Comparison of ENCODE assay signal across 1 cellular context in genomic region chr16:19523559-19524355, GRCh38.
TF ChIP-seq lines count a peak whose summit lies in the region.

TSS of gene CCP110 (plus strand) at chr16:19523942. CDS start at chr16:19527882, 3,940 bp downstream.

TF ChIP-seq in HEK293, 187 proteins besides CTCF, POLR2A, EP300 and RAD21 (continued from another document):
- TF ChIP-seq, protein P1, sequence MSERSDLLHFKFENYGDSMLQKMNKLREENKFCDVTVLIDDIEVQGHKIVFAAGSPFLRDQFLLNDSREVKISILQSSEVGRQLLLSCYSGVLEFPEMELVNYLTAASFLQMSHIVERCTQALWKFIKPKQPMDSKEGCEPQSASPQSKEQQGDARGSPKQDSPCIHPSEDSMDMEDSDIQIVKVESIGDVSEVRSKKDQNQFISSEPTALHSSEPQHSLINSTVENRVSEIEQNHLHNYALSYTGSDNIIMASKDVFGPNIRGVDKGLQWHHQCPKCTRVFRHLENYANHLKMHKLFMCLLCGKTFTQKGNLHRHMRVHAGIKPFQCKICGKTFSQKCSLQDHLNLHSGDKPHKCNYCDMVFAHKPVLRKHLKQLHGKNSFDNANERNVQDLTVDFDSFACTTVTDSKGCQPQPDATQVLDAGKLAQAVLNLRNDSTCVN (tag by site-specific recombination; optimal IDR thresholded peaks at IDR 0.05), result peak; percentile 46
- TF ChIP-seq TRIM28 (IDR thresholded peaks at IDR 0.05; ENCODE audit: borderline replicate concordance, low read length), result no peak
- TF ChIP-seq ZNF548 (tag by site-specific recombination; IDR thresholded peaks at IDR 0.05), result no peak
- TF ChIP-seq KLF9 (tag by site-specific recombination; IDR thresholded peaks at IDR 0.05; ENCODE audit: low read depth), result peak; percentile 54
- TF ChIP-seq ZNF133 (tag by site-specific recombination; IDR thresholded peaks at IDR 0.05), result no peak; the same call in 1 of the 2 replicates
- TF ChIP-seq, protein P2, sequence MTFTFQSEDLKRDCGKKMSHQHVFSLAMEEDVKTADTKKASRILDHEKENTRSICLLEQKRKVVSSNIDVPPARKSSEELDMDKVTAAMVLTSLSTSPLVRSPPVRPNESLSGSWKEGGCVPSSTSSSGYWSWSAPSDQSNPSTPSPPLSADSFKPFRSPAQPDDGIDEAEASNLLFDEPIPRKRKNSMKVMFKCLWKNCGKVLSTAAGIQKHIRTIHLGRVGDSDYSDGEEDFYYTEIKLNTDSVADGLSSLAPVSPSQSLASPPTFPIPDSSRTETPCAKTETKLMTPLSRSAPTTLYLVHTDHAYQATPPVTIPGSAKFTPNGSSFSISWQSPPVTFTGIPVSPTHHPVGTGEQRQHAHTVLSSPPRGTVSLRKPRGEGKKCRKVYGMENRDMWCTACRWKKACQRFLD (tag by site-specific recombination; IDR thresholded peaks at IDR 0.05), result no peak
- no peak for TF ChIP-seq ZNF433 (tag by site-specific recombination; IDR thresholded peaks at IDR 0.05; ENCODE audit: low read depth)
- TF ChIP-seq TCF7L2 (IDR thresholded peaks at IDR 0.05; ENCODE audit: borderline replicate concordance, low read depth, low read length), result no peak
- TF ChIP-seq ZNF26 (tag by site-specific recombination; IDR thresholded peaks at IDR 0.05), result no peak
- TF ChIP-seq MZF1 (tag by site-specific recombination; IDR thresholded peaks at IDR 0.05; ENCODE audit: borderline replicate concordance), result no peak
- no peak for TF ChIP-seq ZNF280C (tag by site-specific recombination; IDR thresholded peaks at IDR 0.05)
- TF ChIP-seq, protein P3, sequence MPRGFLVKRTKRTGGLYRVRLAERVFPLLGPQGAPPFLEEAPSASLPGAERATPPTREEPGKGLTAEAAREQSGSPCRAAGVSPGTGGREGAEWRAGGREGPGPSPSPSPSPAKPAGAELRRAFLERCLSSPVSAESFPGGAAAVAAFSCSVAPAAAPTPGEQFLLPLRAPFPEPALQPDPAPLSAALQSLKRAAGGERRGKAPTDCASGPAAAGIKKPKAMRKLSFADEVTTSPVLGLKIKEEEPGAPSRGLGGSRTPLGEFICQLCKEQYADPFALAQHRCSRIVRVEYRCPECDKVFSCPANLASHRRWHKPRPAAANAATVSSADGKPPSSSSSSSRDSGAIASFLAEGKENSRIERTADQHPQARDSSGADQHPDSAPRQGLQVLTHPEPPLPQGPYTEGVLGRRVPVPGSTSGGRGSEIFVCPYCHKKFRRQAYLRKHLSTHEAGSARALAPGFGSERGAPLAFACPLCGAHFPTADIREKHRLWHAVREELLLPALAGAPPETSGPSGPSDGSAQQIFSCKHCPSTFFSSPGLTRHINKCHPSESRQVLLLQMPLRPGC (tag by site-specific recombination; IDR thresholded peaks at IDR 0.05), result no peak
- peak; percentile 67 for TF ChIP-seq ZNF660 (tag by site-specific recombination; IDR thresholded peaks at IDR 0.05)
- TF ChIP-seq ZNF416 (tag by site-specific recombination; IDR thresholded peaks at IDR 0.05), result no peak
- no peak for TF ChIP-seq KLF1 (tag by site-specific recombination; IDR thresholded peaks at IDR 0.05)
- TF ChIP-seq ZNF768 (tag by site-specific recombination; IDR thresholded peaks at IDR 0.05), result no peak
- TF ChIP-seq ZBTB11 (tag by site-specific recombination; conservative IDR thresholded peaks at IDR 0.05; ENCODE audit: low read depth), result peak; percentile 92
- TF ChIP-seq, protein P4, sequence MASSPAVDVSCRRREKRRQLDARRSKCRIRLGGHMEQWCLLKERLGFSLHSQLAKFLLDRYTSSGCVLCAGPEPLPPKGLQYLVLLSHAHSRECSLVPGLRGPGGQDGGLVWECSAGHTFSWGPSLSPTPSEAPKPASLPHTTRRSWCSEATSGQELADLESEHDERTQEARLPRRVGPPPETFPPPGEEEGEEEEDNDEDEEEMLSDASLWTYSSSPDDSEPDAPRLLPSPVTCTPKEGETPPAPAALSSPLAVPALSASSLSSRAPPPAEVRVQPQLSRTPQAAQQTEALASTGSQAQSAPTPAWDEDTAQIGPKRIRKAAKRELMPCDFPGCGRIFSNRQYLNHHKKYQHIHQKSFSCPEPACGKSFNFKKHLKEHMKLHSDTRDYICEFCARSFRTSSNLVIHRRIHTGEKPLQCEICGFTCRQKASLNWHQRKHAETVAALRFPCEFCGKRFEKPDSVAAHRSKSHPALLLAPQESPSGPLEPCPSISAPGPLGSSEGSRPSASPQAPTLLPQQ (tag by site-specific recombination; IDR thresholded peaks at IDR 0.05), result peak; percentile 61
- 0 out of 2 replicates have a peak, but pooled peaks have one; percentile 7 for TF ChIP-seq ZNF146 (tag by site-specific recombination; IDR thresholded peaks at IDR 0.05)
- TF ChIP-seq SALL2 (tag by site-specific recombination; IDR thresholded peaks at IDR 0.05; ENCODE audit: borderline replicate concordance), result no peak
- no peak for TF ChIP-seq ZNF140 (tag by site-specific recombination; IDR thresholded peaks at IDR 0.05)
- 0 out of 2 replicates have a peak, but pooled peaks have one; percentile 68 for TF ChIP-seq ZNF501 (tag by site-specific recombination; IDR thresholded peaks at IDR 0.05)
- no peak; the same call in 1 of the 2 replicates for TF ChIP-seq ZNF2 (tag by site-specific recombination; IDR thresholded peaks at IDR 0.05)
- TF ChIP-seq ZNF311 (tag by site-specific recombination; IDR thresholded peaks at IDR 0.05; ENCODE audit: borderline replicate concordance), result no peak
- TF ChIP-seq ZNF157 (tag by site-specific recombination; IDR thresholded peaks at IDR 0.05), result no peak
- TF ChIP-seq KLF16 (tag by site-specific recombination; IDR thresholded peaks at IDR 0.05), result peak; percentile 76
- TF ChIP-seq ZNF335 (tag by site-specific recombination; conservative IDR thresholded peaks at IDR 0.05), result peak; percentile 98
- peak; percentile 93 for TF ChIP-seq ZNF76 (tag by site-specific recombination; IDR thresholded peaks at IDR 0.05; ENCODE audit: borderline replicate concordance, low read depth)
- no peak for TF ChIP-seq ZNF174 (tag by site-specific recombination; IDR thresholded peaks at IDR 0.05)
- peak; percentile 14; the same call in 1 of the 2 replicates for TF ChIP-seq REST (tag by site-specific recombination; IDR thresholded peaks at IDR 0.05)
- no peak for TF ChIP-seq ZNF654 (tag by site-specific recombination; IDR thresholded peaks at IDR 0.05; ENCODE audit: low read depth)
- no peak for TF ChIP-seq REPIN1 (tag by site-specific recombination; IDR thresholded peaks at IDR 0.05; ENCODE audit: low read depth)
- no peak for TF ChIP-seq ZNF510 (tag by site-specific recombination; IDR thresholded peaks at IDR 0.05; ENCODE audit: insufficient replicate concordance)
- TF ChIP-seq, protein P5, sequence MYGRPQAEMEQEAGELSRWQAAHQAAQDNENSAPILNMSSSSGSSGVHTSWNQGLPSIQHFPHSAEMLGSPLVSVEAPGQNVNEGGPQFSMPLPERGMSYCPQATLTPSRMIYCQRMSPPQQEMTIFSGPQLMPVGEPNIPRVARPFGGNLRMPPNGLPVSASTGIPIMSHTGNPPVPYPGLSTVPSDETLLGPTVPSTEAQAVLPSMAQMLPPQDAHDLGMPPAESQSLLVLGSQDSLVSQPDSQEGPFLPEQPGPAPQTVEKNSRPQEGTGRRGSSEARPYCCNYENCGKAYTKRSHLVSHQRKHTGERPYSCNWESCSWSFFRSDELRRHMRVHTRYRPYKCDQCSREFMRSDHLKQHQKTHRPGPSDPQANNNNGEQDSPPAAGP (tag by site-specific recombination; IDR thresholded peaks at IDR 0.05), result peak; percentile 42; the same call in 1 of the 2 replicates
- peak; percentile 54 for TF ChIP-seq ZIC2 (tag by site-specific recombination; IDR thresholded peaks at IDR 0.05)
- peak; percentile 78 for TF ChIP-seq SP7 (tag by site-specific recombination; IDR thresholded peaks at IDR 0.05)
- TF ChIP-seq, protein P6, sequence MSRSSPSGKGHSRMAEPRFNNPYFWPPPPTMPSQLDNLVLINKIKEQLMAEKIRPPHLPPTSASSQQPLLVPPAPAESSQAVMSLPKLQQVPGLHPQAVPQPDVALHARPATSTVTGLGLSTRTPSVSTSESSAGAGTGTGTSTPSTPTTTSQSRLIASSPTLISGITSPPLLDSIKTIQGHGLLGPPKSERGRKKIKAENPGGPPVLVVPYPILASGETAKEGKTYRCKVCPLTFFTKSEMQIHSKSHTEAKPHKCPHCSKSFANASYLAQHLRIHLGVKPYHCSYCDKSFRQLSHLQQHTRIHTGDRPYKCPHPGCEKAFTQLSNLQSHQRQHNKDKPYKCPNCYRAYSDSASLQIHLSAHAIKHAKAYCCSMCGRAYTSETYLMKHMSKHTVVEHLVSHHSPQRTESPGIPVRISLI (tag by site-specific recombination; IDR thresholded peaks at IDR 0.05), result no peak
